ENCODE assay signal across 12 cellular contexts in the genomic region with DNA sequence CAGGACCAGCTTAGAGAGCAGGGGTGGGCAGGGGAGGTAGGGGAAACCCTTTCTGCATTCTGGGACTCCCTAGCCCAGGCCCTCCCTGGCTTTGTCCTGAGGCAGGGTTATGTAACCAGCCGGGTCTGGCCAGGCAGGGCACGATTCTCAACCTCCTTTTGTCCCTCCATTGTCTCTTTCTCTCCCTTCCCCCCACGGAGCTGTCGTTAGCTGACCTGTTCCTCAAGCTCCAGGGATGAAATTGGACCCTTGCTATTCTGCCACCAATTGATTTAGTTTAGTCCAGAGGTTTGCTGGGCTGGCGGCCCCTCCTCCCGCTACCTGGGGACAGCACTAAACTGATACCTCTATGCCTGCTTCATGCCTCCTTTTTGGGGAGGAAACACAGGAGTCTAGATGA. TPM values are rescaled to one million over a fixed set of nuclear protein-coding genes. Genes with fewer than 3 reads are reported as not detected.
DNase-seq lines count a peak whose midpoint lies in the region; ATAC-seq, FAIRE-seq and TF ChIP-seq lines count a peak whose summit lies in the region.
"Had no signal": no experiment of that assay in that cellular context is flagged by ENCODE, and none has a peak within 500 bp of the region (broad histone marks: within the 10 kb centered on the region; RNA-seq: fewer than 3 reads in every experiment).

No MANE protein-coding gene starts in this region.

- CTCF ChIA-PET in A549 (lab: Yijun Ruan, JAX) (interaction anchor here (0.7 to 33.5 kb wide), 10 partner anchors 11 to 163 kb away, joined by 3 to 439 read pairs (median 4); a partner anchor contains a TSS), PC-9 (lab: Charles Lee) (interaction anchor here (0.6 to 1.5 kb wide), 2 partner anchors 11 to 176 kb away, joined by 3 to 4 read pairs; no protein-coding TSS in a partner anchor)

- in situ Hi-C loops in KBM-7 (cut with MboI; ENCODE audit: low pct_unique_long_range_greater_than_20kb, low sequenced_read_pairs) = no loop called here

- intact Hi-C loops in PC-9 (cut with micrococcal nuclease; ENCODE audit: unreplicated experiment) = no loop called here

- H3K4me3 ChIP-seq in A549 (peak overlapping the region; percentile 29), PC-9 (no peak overlapping the region), neutrophil (ENCODE audit: low read depth in 1 of 2, low read length in 1 of 2) (no peak overlapping the region)
- H3K4me3 ChIP-seq: GM12878 had no signal

- H3K4me1 ChIP-seq in A549 = peaks cover 79% of the 10 kb centered on the region
- peaks cover 20% of the 10 kb centered on the region for H3K4me1 ChIP-seq in PC-9 (replicated peaks; ENCODE audit: insufficient read depth)
- peaks cover 55% of the 10 kb centered on the region for H3K4me1 ChIP-seq in foreskin keratinocyte
- H3K4me1 ChIP-seq in neutrophil (ENCODE audit: control insufficient read depth in 1 of 2, insufficient read depth in 1 of 2, low read depth in 1 of 2, low read length in 1 of 2) = peaks cover 24 to 38% of the 10 kb centered on the region in 2 experiments

- no peak for FAIRE-seq in A549 (lab: Jason Lieb, UNC)
- FAIRE-seq: GM12878 had no signal

- H3K9me3 ChIP-seq in A549 (no peaks in the 10 kb centered on the region), PC-9 (ENCODE audit: insufficient read depth, low read depth) (no peaks in the 10 kb centered on the region), neutrophil (no peaks in the 10 kb centered on the region)

- H3K36me3 ChIP-seq in PC-9 (ENCODE audit: low read depth) (no peaks in the 10 kb centered on the region), neutrophil (peaks cover 65% of the 10 kb centered on the region)

- DNase-seq in A549 (ENCODE audit: low read depth in 1 of 2, low spot score in 1 of 2) = no peak
- DNase-seq in PC-9 = peak in 1 of 2 experiments; percentile 55
- no peak for DNase-seq in foreskin keratinocyte
- DNase-seq in DMS114 treated with DMSO at 0.1 percent for 48 hours (lab: John Stamatoyannopoulos, UW; ENCODE audit: unreplicated experiment) = no peak
- DNase-seq in NCI-H2171 treated with DMSO at 0.1 percent for 48 hours (lab: John Stamatoyannopoulos, UW) = no peak
- no peak for DNase-seq in activated CD4-positive, alpha-beta T cell treated with anti-CD3 and anti-CD28 coated beads for 48 hours
- no peak for DNase-seq in KBM-7
- DNase-seq: activated naive CD8-positive, alpha-beta T cell treated with anti-CD3 and anti-CD28 coated beads, Interleukin-2, amount 10 ng/mL, durations not matched to agents 7 days and 5 days; NCI-H526 treated with DMSO at 0.1 percent for 48 hours had no signal

- no TSS peak for BruUV-seq in PC-9 (replicated peaks; lab: Mats Ljungman, UMichigan)

- 79% methylated on average over 6 of the region's 6 CpGs for WGBS in A549 (ENCODE audit: missing lambda C conversion rate)

- no peak for TF ChIP-seq CTCF in A549 (IDR thresholded peaks at IDR 0.05)
- TF ChIP-seq CTCF in PC-9 (conservative IDR thresholded peaks at IDR 0.05) = no peak
- no peak for TF ChIP-seq CTCF in foreskin keratinocyte (conservative IDR thresholded peaks at IDR 0.05)
- TF ChIP-seq CTCF in neutrophil (IDR thresholded peaks at IDR 0.05) = no peak

- peak overlapping the region; percentile 89 for H3K4me2 ChIP-seq in A549
- peak overlapping the region; percentile 5; the same call in 1 of the 2 replicates for H3K4me2 ChIP-seq in PC-9

- H4K20me1 ChIP-seq in PC-9 (ENCODE audit: insufficient read depth) = peaks cover 72% of the 10 kb centered on the region

- H2AFZ ChIP-seq in PC-9 = no peak overlapping the region

- no peak for TF ChIP-seq POLR2A in A549 (IDR thresholded peaks at IDR 0.05; ENCODE audit: low read length)

- POLR2A ChIA-PET in A549 (lab: Yijun Ruan, JAX) (interaction anchor here (0.7 to 1.8 kb wide), 3 partner anchors 9 to 25 kb away, joined by 3 to 8 read pairs (median 4); no protein-coding TSS in a partner anchor), PC-9 (lab: Charles Lee; ENCODE audit: unreplicated experiment) (interaction anchor here (0.6 kb wide), 1 partner anchor 16 kb away, joined by 9 read pairs; no protein-coding TSS in a partner anchor)

- H3K79me2 ChIP-seq in PC-9 (ENCODE audit: low read depth) = peaks cover 81% of the 10 kb centered on the region

- TF ChIP-seq RAD21 in A549 (conservative IDR thresholded peaks at IDR 0.05 in 1 of 2, IDR thresholded peaks at IDR 0.05 in 1 of 2) = no peak

- no peak for TF ChIP-seq EP300 in A549 (IDR thresholded peaks at IDR 0.05)

- peaks cover 26% of the 10 kb centered on the region for H3F3A ChIP-seq in PC-9 (ENCODE audit: insufficient read depth, low read depth)

- H3K27ac ChIP-seq in A549 (peak overlapping the region; percentile 88 to 90), PC-9 (no peak overlapping the region), foreskin keratinocyte (peak overlapping the region; percentile 62), neutrophil (peak overlapping the region; percentile 37)
- H3K27ac ChIP-seq: HL-60 had no signal

- H3K27me3 ChIP-seq in PC-9 (ENCODE audit: insufficient read depth, low read depth) = no peaks in the 10 kb centered on the region
- H3K27me3 ChIP-seq in foreskin keratinocyte = no peaks in the 10 kb centered on the region
- no peaks in the 10 kb centered on the region for H3K27me3 ChIP-seq in neutrophil

- ATAC-seq in A549 = no peak
- ATAC-seq in foreskin keratinocyte = no peak

- H3K9me2 ChIP-seq in PC-9 (ENCODE audit: insufficient read depth) = no peaks in the 10 kb centered on the region

TF ChIP-seq in A549, 52 proteins besides CTCF, POLR2A, EP300 and RAD21:
- TF ChIP-seq MYC (IDR thresholded peaks at IDR 0.05; ENCODE audit: borderline replicate concordance, low read length) = no peak
- TF ChIP-seq, protein P1, sequence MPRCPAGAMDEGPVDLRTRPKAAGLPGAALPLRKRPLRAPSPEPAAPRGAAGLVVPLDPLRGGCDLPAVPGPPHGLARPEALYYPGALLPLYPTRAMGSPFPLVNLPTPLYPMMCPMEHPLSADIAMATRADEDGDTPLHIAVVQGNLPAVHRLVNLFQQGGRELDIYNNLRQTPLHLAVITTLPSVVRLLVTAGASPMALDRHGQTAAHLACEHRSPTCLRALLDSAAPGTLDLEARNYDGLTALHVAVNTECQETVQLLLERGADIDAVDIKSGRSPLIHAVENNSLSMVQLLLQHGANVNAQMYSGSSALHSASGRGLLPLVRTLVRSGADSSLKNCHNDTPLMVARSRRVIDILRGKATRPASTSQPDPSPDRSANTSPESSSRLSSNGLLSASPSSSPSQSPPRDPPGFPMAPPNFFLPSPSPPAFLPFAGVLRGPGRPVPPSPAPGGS (IDR thresholded peaks at IDR 0.05) = no peak

RNA-seq across cellular contexts. Expression of a gene that starts 9.4 kb away (rescaled TPM):
- polyA plus RNA-seq in A549 (2011; rRNA removed) (24.4 and 27.7 TPM in 2 replicates), A549 (2017; fragmentation: RNase III; extraction: RNeasy Plus Mini Kit Qiagen cat#74134 plus additional on column Dnase treatment) (50.8 to 59.7 TPM (median 55.8 TPM) in 3 replicates), foreskin keratinocyte (15.3 and 16.8 TPM in 2 replicates)
- 28.2 and 45.6 TPM in 2 replicates for polyA plus RNA-seq in A549 (2012; cell fraction: cytosol; rRNA removed)
- polyA plus RNA-seq in A549 (2012; cell fraction: nucleus; rRNA removed) = 70.2 and 91.2 TPM in 2 replicates
- 37.2 and 50.7 TPM in 2 replicates for polyA minus RNA-seq in A549 (2011; rRNA and poly(A)+ RNA removed)
- total RNA-seq in PC-9 (2021) (94.3 and 100.0 TPM in 2 replicates), foreskin keratinocyte (53.4 and 56.2 TPM in 2 replicates)

RNA-seq across cellular contexts. Expression of a gene that starts 49.0 kb away (rescaled TPM):
- 3,799 and 4,312 TPM in 2 replicates for polyA plus RNA-seq in A549 (2011; rRNA removed)
- polyA plus RNA-seq in A549 (2012; cell fraction: cytosol; rRNA removed) = 5,803 and 7,483 TPM in 2 replicates
- polyA plus RNA-seq in A549 (2012; cell fraction: nucleus; rRNA removed) = 1,682 and 2,988 TPM in 2 replicates
- polyA plus RNA-seq in A549 (2017; fragmentation: RNase III; extraction: RNeasy Plus Mini Kit Qiagen cat#74134 plus additional on column Dnase treatment) = 3,127 to 3,794 TPM (median 3,716 TPM) in 3 replicates
- polyA minus RNA-seq in A549 (2011; rRNA and poly(A)+ RNA removed) = 949 and 1,168 TPM in 2 replicates
- total RNA-seq in PC-9 (2021) = 2,907 and 3,838 TPM in 2 replicates
- total RNA-seq in foreskin keratinocyte = 2,193 and 2,437 TPM in 2 replicates
- polyA plus RNA-seq in foreskin keratinocyte = 3,381 and 3,638 TPM in 2 replicates
